ENCODE assay signal across 1 cellular context in genomic region chr14:55026441-55026792, GRCh38.
TF ChIP-seq lines count a peak whose summit lies in the region.

No MANE protein-coding gene starts in this region.

TF ChIP-seq in HepG2, 621 proteins besides CTCF, POLR2A, EP300 and RAD21:
- TF ChIP-seq MAFK (conservative IDR thresholded peaks at IDR 0.05 in 1 of 2, IDR thresholded peaks at IDR 0.05 in 1 of 2; ENCODE audit: low read length in 2 of 2) (peak; percentile 15 to 58; a peak in 3 of 4 replicates), NCOA2 (CRISPR knock-in tag; IDR thresholded peaks at IDR 0.05) (no peak), MAFF (IDR thresholded peaks at IDR 0.05; ENCODE audit: low read depth, low read length) (peak; percentile 62)
